Comparison of ENCODE assay signal across 1 cellular context in genomic region chr7:55957190-55957589, GRCh38.
TF ChIP-seq lines count a peak whose summit lies in the region.

No MANE protein-coding gene starts in this region.

TF ChIP-seq in HepG2, 621 proteins besides CTCF, POLR2A, EP300 and RAD21 (continued from another document):
- no peak for TF ChIP-seq GMEB1 (CRISPR knock-in tag; IDR thresholded peaks at IDR 0.05; ENCODE audit: borderline replicate concordance)
- no peak for TF ChIP-seq NR0B2 (CRISPR knock-in tag; IDR thresholded peaks at IDR 0.05)
- no peak for TF ChIP-seq POLR2AphosphoS5 (IDR thresholded peaks at IDR 0.05; ENCODE audit: low read depth, low read length)
- peak; percentile 54 for TF ChIP-seq RXRB (CRISPR knock-in tag; IDR thresholded peaks at IDR 0.05; ENCODE audit: borderline replicate concordance)
- TF ChIP-seq ZNF713 (CRISPR knock-in tag; IDR thresholded peaks at IDR 0.05) = no peak
- 0 out of 2 replicates have a peak, but pooled peaks have one; percentile 28 for TF ChIP-seq ZSCAN29 (CRISPR knock-in tag; conservative IDR thresholded peaks at IDR 0.05)
- TF ChIP-seq ZNF207 (IDR thresholded peaks at IDR 0.05; ENCODE audit: borderline replicate concordance) = no peak
- peak; percentile 43; the same call in 1 of the 2 replicates for TF ChIP-seq NR2C2 (CRISPR knock-in tag; IDR thresholded peaks at IDR 0.05; ENCODE audit: borderline replicate concordance)
- no peak for TF ChIP-seq ZNF878 (CRISPR knock-in tag; IDR thresholded peaks at IDR 0.05)
- TF ChIP-seq ZNF605 (CRISPR knock-in tag; IDR thresholded peaks at IDR 0.05) = no peak
- no peak for TF ChIP-seq SNAPC4 (CRISPR knock-in tag; IDR thresholded peaks at IDR 0.05)
- no peak for TF ChIP-seq USF2 (IDR thresholded peaks at IDR 0.05; ENCODE audit: low read depth, low read length)
- TF ChIP-seq USF2 (CRISPR knock-in tag; IDR thresholded peaks at IDR 0.05; ENCODE audit: borderline replicate concordance) = no peak
- TF ChIP-seq RXRA (CRISPR knock-in tag; IDR thresholded peaks at IDR 0.05) = peak; percentile 79; the same call in 1 of the 2 replicates
- no peak for TF ChIP-seq SNAI1 (CRISPR knock-in tag; IDR thresholded peaks at IDR 0.05; ENCODE audit: borderline replicate concordance)
- TF ChIP-seq BATF2 (CRISPR knock-in tag; IDR thresholded peaks at IDR 0.05) = no peak
- TF ChIP-seq MIXL1 (CRISPR knock-in tag; IDR thresholded peaks at IDR 0.05) = peak; percentile 42; the same call in 1 of the 2 replicates
- TF ChIP-seq ZNF549 (CRISPR knock-in tag; IDR thresholded peaks at IDR 0.05) = no peak
- no peak for TF ChIP-seq ZBTB39 (CRISPR knock-in tag; IDR thresholded peaks at IDR 0.05)
- no peak for TF ChIP-seq ZNF501 (CRISPR knock-in tag; IDR thresholded peaks at IDR 0.05)
- peak; percentile 48 for TF ChIP-seq ZFX (CRISPR knock-in tag; IDR thresholded peaks at IDR 0.05; ENCODE audit: low read depth)
- TF ChIP-seq UBTF (CRISPR knock-in tag; IDR thresholded peaks at IDR 0.05) = 0 out of 2 replicates have a peak, but pooled peaks have one; percentile 25
- TF ChIP-seq CEBPG (CRISPR knock-in tag; IDR thresholded peaks at IDR 0.05) = peak; percentile 70
- no peak for TF ChIP-seq ZNF30 (CRISPR knock-in tag; IDR thresholded peaks at IDR 0.05)
- TF ChIP-seq SSRP1 (CRISPR knock-in tag; IDR thresholded peaks at IDR 0.05) = no peak
- peak; percentile 18; the same call in 1 of the 2 replicates for TF ChIP-seq ARID5B (CRISPR knock-in tag; IDR thresholded peaks at IDR 0.05)
- no peak for TF ChIP-seq ZNF275 (CRISPR knock-in tag; IDR thresholded peaks at IDR 0.05; ENCODE audit: borderline replicate concordance)
- peak; percentile 43; the same call in 1 of the 2 replicates for TF ChIP-seq NR2F6 (IDR thresholded peaks at IDR 0.05)
- TF ChIP-seq NR2F6 (CRISPR knock-in tag; IDR thresholded peaks at IDR 0.05) = peak; percentile 35; the same call in 1 of the 2 replicates
- peak; percentile 57; the same call in 1 of the 2 replicates for TF ChIP-seq SALL1 (CRISPR knock-in tag; IDR thresholded peaks at IDR 0.05)
- no peak for TF ChIP-seq NFE2L2 (IDR thresholded peaks at IDR 0.05; ENCODE audit: low read length)
- TF ChIP-seq TCF12 (IDR thresholded peaks at IDR 0.05) = no peak
- no peak for TF ChIP-seq TCF12 (CRISPR knock-in tag; IDR thresholded peaks at IDR 0.05)
- peak; percentile 48; the same call in 1 of the 2 replicates for TF ChIP-seq BCL6 (CRISPR knock-in tag; IDR thresholded peaks at IDR 0.05)
- no peak for TF ChIP-seq ZNF530 (CRISPR knock-in tag; IDR thresholded peaks at IDR 0.05; ENCODE audit: low read depth)
- no peak for TF ChIP-seq GPN1 (CRISPR knock-in tag; IDR thresholded peaks at IDR 0.05; ENCODE audit: borderline replicate concordance)
